Comparison of ENCODE assay signal across 9 cellular contexts in genomic region chr2:98505311-98505808, GRCh38.
A peak's percentile ranks its signal among the peaks of the same experiment; 100 is the strongest.
DNase-seq lines count a peak whose midpoint lies in the region; ATAC-seq and TF ChIP-seq lines count a peak whose summit lies in the region.
"Had no signal": no experiment of that assay in that cellular context is flagged by ENCODE, and none has a peak within 500 bp of the region (broad histone marks: within the 10 kb centered on the region; RNA-seq: fewer than 3 reads in every experiment).

No MANE protein-coding gene starts in this region.

- WGBS in transverse colon (ENCODE audit: low coverage in 1 of 2), 2 donors: 23 to 46% methylated on average over 5 to 7 of the region's 7 CpGs
- WGBS in prostate gland: 62% methylated on average over 7 of the region's 7 CpGs

- DNase-seq in activated effector memory CD4-positive, alpha-beta T cell treated with anti-CD3 and anti-CD28 coated beads, Interleukin-2, amount 50 U/mL, for 16 hours: peak; percentile 66
- no peak for DNase-seq in activated effector memory CD4-positive, alpha-beta T cell treated with Interleukin-2 at 50 U/mL for 16 hours
- DNase-seq in activated naive CD4-positive, alpha-beta T cell treated with anti-CD3 and anti-CD28 coated beads, Interleukin-2, amount 10 ng/mL, durations not matched to agents 7 days and 5 days: no peak
- peak; percentile 32 to 42 for DNase-seq in lung microvascular endothelial cell (ENCODE audit: low read depth in 2 of 2)
- DNase-seq in transverse colon: peak; percentile 57
- no peak for DNase-seq in amniotic stem cell (lab: John Stamatoyannopoulos, UW)
- no peak for DNase-seq in prostate gland (ENCODE audit: low spot score)

- no peak overlapping the region for H3K4me3 ChIP-seq in transverse colon
- H3K4me3 ChIP-seq in prostate gland: no peak overlapping the region

- CTCF ChIA-PET in activated naive CD4-positive, alpha-beta T cell treated with anti-CD3 and anti-CD28 coated beads, Interleukin-2, amount 10 ng/mL, durations not matched to agents 7 days and 5 days (lab: Charles Lee): interaction anchor here (1.4 kb wide), 1 partner anchor 51 kb away, joined by 3 read pairs; no protein-coding TSS in a partner anchor

- peaks cover 71% of the 10 kb centered on the region for H3K36me3 Mint-ChIP-seq in activated naive CD4-positive, alpha-beta T cell treated with anti-CD3 and anti-CD28 coated beads, Interleukin-2, amount 10 ng/mL, durations not matched to agents 7 days and 5 days

- TF ChIP-seq CTCF in transverse colon (IDR thresholded peaks at IDR 0.05) (no peak), prostate gland (IDR thresholded peaks at IDR 0.05) (no peak)

- H3K36me3 ChIP-seq in transverse colon (no peaks in the 10 kb centered on the region), prostate gland (peaks cover 0 to 3% of the 10 kb centered on the region in 2 donors)

- H3K4me3 Mint-ChIP-seq in activated naive CD4-positive, alpha-beta T cell treated with anti-CD3 and anti-CD28 coated beads, Interleukin-2, amount 10 ng/mL, durations not matched to agents 7 days and 5 days: no peak overlapping the region

- intact Hi-C loops in transverse colon (cut with DNase I; ENCODE audit: low total_unique reads): no loop called here
- intact Hi-C loops in prostate gland (cut with DNase I): no loop called here

- H3K9me3 ChIP-seq in transverse colon (no peaks in the 10 kb centered on the region), prostate gland (no peaks in the 10 kb centered on the region)

- H3K4me1 ChIP-seq in transverse colon (peaks cover 28 to 60% (median 41%) of the 10 kb centered on the region in 4 donors), prostate gland (replicated peaks) (no peaks in the 10 kb centered on the region)

- H3K27me3 Mint-ChIP-seq in activated naive CD4-positive, alpha-beta T cell treated with anti-CD3 and anti-CD28 coated beads, Interleukin-2, amount 10 ng/mL, durations not matched to agents 7 days and 5 days: no peaks in the 10 kb centered on the region

- in situ Hi-C loops in transverse colon (cut with MboI; ENCODE audit: low pct_ligation_motif_present in 1 of 4, low pct_unique_long_range_greater_than_20kb in 1 of 4, low sequenced_read_pairs in 3 of 4): loop anchor here in 1 of 4 donors (25.0 kb wide), 1 partner anchor 93 kb away; no protein-coding TSS in a partner anchor

- peak overlapping the region; percentile 49 for H3K27ac Mint-ChIP-seq in activated naive CD4-positive, alpha-beta T cell treated with anti-CD3 and anti-CD28 coated beads, Interleukin-2, amount 10 ng/mL, durations not matched to agents 7 days and 5 days

- no peak for TF ChIP-seq EP300 in transverse colon (IDR thresholded peaks at IDR 0.05; ENCODE audit: low read depth)

- peaks cover 87% of the 10 kb centered on the region for H3K4me1 Mint-ChIP-seq in activated naive CD4-positive, alpha-beta T cell treated with anti-CD3 and anti-CD28 coated beads, Interleukin-2, amount 10 ng/mL, durations not matched to agents 7 days and 5 days

- no peaks in the 10 kb centered on the region for H3K9me3 Mint-ChIP-seq in activated naive CD4-positive, alpha-beta T cell treated with anti-CD3 and anti-CD28 coated beads, Interleukin-2, amount 10 ng/mL, durations not matched to agents 7 days and 5 days

- ATAC-seq in HG03469 (IDR thresholded peaks at IDR 0.05; ENCODE audit: unreplicated experiment): no peak
- ATAC-seq: Panc1 had no signal

- TF ChIP-seq POLR2A in transverse colon (IDR thresholded peaks at IDR 0.05) (peak; percentile 15), prostate gland (IDR thresholded peaks at IDR 0.05) (no peak)

- H3K27ac ChIP-seq in transverse colon: peak overlapping the region; percentile 68 to 73 (median 72)
- H3K27ac ChIP-seq in prostate gland: peak overlapping the region in 1 of 2 donors; percentile 26

- no peaks in the 10 kb centered on the region for H3K27me3 ChIP-seq in transverse colon
- no peaks in the 10 kb centered on the region for H3K27me3 ChIP-seq in prostate gland (replicated peaks; ENCODE audit: insufficient read depth)

Comparison
In these comparisons a context has a peak if more than half of its experiments do, and no peak if none do; other contexts are left out.
1. DNase-seq: peak in activated effector memory CD4-positive, alpha-beta T cell treated with anti-CD3 and anti-CD28 coated beads, Interleukin-2, amount 50 U/mL, for 16 hours (single experiment), lung microvascular endothelial cell (2 of 2) and transverse colon (single experiment); none in activated effector memory CD4-positive, alpha-beta T cell treated with Interleukin-2 at 50 U/mL for 16 hours (single experiment), activated naive CD4-positive, alpha-beta T cell treated with anti-CD3 and anti-CD28 coated beads, Interleukin-2, amount 10 ng/mL, durations not matched to agents 7 days and 5 days (single experiment), amniotic stem cell (single experiment) and prostate gland (single experiment).